In the genomic region with DNA sequence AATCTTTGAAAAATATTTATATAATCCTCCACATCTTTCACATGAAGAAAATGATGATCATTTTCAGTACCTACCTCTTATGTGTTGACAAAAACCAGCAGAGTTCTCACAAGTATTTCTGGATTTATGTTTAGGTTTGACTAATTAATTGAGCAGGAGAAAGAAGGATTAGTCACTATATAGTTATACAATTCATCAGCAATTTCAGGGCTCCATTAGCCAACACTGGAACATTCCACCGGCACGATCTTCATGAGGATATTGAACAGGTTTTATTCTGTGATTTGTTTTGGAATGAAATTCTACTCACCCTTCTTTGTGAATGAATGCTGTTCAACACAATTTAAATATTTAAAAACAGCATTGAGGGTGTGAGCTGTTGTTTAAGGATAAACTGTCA, we compare ENCODE assay signal across 28 cellular contexts.
"Had no signal": no experiment of that assay in that cellular context is flagged by ENCODE, and none has a peak within 500 bp of the region (broad histone marks: within the 10 kb centered on the region; RNA-seq: fewer than 3 reads in every experiment).

No MANE protein-coding gene starts in this region.

- H3K4me3 Mint-ChIP-seq: immature natural killer cell; memory B cell; mesothelial cell of epicardium; naive B cell; natural killer cell treated with Interleukin-12 subunit alpha and Interleukin-12 subunit beta and Interleukin-15 and Interleukin-18, amount 100 ng/mL, for 72 hours; neural crest cell; stimulated activated memory B cell treated with anti-CD40 and anti-IgM and Interleukin-4, amounts not matched to agents 10 μg/mL and 1 μg/mL and 100 μg/mL, for 72 hours had no signal

- H3K4me1 Mint-ChIP-seq: immature natural killer cell; memory B cell; mesothelial cell of epicardium; naive B cell; stimulated activated memory B cell treated with anti-CD40 and anti-IgM and Interleukin-4, amounts not matched to agents 10 μg/mL and 1 μg/mL and 100 μg/mL, for 72 hours had no signal

- H3K36me3 Mint-ChIP-seq: immature natural killer cell; memory B cell; naive B cell; natural killer cell treated with Interleukin-12 subunit alpha and Interleukin-12 subunit beta and Interleukin-15 and Interleukin-18, amount 100 ng/mL, for 72 hours; stimulated activated memory B cell treated with anti-CD40 and anti-IgM and Interleukin-4, amounts not matched to agents 10 μg/mL and 1 μg/mL and 100 μg/mL, for 72 hours had no signal

- DNase-seq: colonic mucosa; dermis blood vessel endothelial cell; effector memory CD4-positive, alpha-beta T cell; hypothalamus; immature natural killer cell; islet precursor cell; kidney glomerular epithelial cell; left colon; left ventricle myocardium superior; lower lobe of right lung; mucosa of descending colon; naive B cell; right cardiac atrium; sigmoid colon; spleen; stimulated activated CD4-positive, alpha-beta T cell treated with anti-CD3 and anti-CD28 coated beads, Interleukin-4, amount 100 ng/mL, for 4 hours; stimulated activated naive CD8-positive, alpha-beta T cell treated with anti-CD3 and anti-CD28 coated beads, Interleukin-15, Interleukin-2, amounts not matched to agents 100 U/mL and 50 U/mL, for 24 hours; upper lobe of left lung had no signal

- H3K4me1 ChIP-seq: colonic mucosa, lower lobe of right lung, parathyroid adenoma, sigmoid colon, spleen, tibial nerve had no signal

- H3K27me3 Mint-ChIP-seq: memory B cell; naive B cell; progenitor cell of endocrine pancreas; stimulated activated memory B cell treated with anti-CD40 and anti-IgM and Interleukin-4, amounts not matched to agents 10 μg/mL and 1 μg/mL and 100 μg/mL, for 72 hours had no signal

- H3K27me3 ChIP-seq: colonic mucosa, sigmoid colon, spleen, tibial nerve, upper lobe of left lung had no signal

- ATAC-seq: left colon; left ventricle myocardium superior; lower lobe of right lung; mucosa of descending colon; natural killer cell treated with Interleukin-12 subunit alpha and Interleukin-12 subunit beta and Interleukin-15 and Interleukin-18, amount 100 ng/mL, for 72 hours; right cardiac atrium; stimulated activated memory B cell treated with anti-CD40 and anti-IgM and Interleukin-4, amounts not matched to agents 10 μg/mL and 1 μg/mL and 100 μg/mL, for 72 hours; stimulated activated naive CD8-positive, alpha-beta T cell treated with anti-CD3 and anti-CD28 coated beads, Interleukin-15, Interleukin-2, amounts not matched to agents 100 U/mL and 50 U/mL, for 24 hours had no signal

- H3K27ac Mint-ChIP-seq: immature natural killer cell; memory B cell; mesothelial cell of epicardium; naive B cell; natural killer cell treated with Interleukin-12 subunit alpha and Interleukin-12 subunit beta and Interleukin-15 and Interleukin-18, amount 100 ng/mL, for 72 hours; progenitor cell of endocrine pancreas; stimulated activated memory B cell treated with anti-CD40 and anti-IgM and Interleukin-4, amounts not matched to agents 10 μg/mL and 1 μg/mL and 100 μg/mL, for 72 hours had no signal

- H3K36me3 ChIP-seq: colonic mucosa, lower lobe of right lung, sigmoid colon, spleen, thoracic aorta, tibial nerve, upper lobe of left lung had no signal

- H3K4me3 ChIP-seq: colonic mucosa, lower lobe of right lung, mucosa of descending colon, sigmoid colon, skin epidermis, spleen, thoracic aorta, tibial nerve, upper lobe of left lung had no signal

- H3K79me2 ChIP-seq: parathyroid adenoma had no signal

- H3K9ac ChIP-seq: parathyroid adenoma had no signal

- H3K27ac ChIP-seq: colonic mucosa, lower lobe of right lung, parathyroid adenoma, sigmoid colon, skin epidermis, spleen, thoracic aorta, tibial nerve, upper lobe of left lung had no signal

- H2AFZ ChIP-seq: parathyroid adenoma had no signal

- H3K9me3 Mint-ChIP-seq: immature natural killer cell; natural killer cell treated with Interleukin-12 subunit alpha and Interleukin-12 subunit beta and Interleukin-15 and Interleukin-18, amount 100 ng/mL, for 72 hours; neural crest cell had no signal

- H3K9me3 ChIP-seq: colonic mucosa, lower lobe of right lung, mucosa of descending colon, sigmoid colon, thoracic aorta, upper lobe of left lung had no signal
